8 cellular contexts compared by ENCODE assay signal in genomic region chr6:131807321-131807643, GRCh38. TPM values are rescaled to one million over a fixed set of nuclear protein-coding genes. Genes with fewer than 3 reads are reported as not detected.
DNase-seq lines count a peak whose midpoint lies in the region; ATAC-seq and TF ChIP-seq lines count a peak whose summit lies in the region.

No MANE protein-coding gene starts in this region.

- H3K9me3 ChIP-seq in esophagus muscularis mucosa = no peaks in the 10 kb centered on the region

- peak overlapping the region; percentile 85 for H3K4me3 Mint-ChIP-seq in progenitor cell of endocrine pancreas (ENCODE audit: low read depth)

- H3K27ac ChIP-seq in esophagus muscularis mucosa (replicated peaks in 1 of 4) = peak overlapping the region; percentile 67 to 86 (median 79)

- no peaks in the 10 kb centered on the region; the same call in none of the 2 replicates for H3K27me3 ChIP-seq in GM06990 (replicated peaks; ENCODE audit: control insufficient read depth, insufficient read depth, low read length)
- no peaks in the 10 kb centered on the region for H3K27me3 ChIP-seq in esophagus muscularis mucosa

- H3K4me3 ChIP-seq in GM06990 (replicated peaks; ENCODE audit: low read depth, low read length) = peak overlapping the region; percentile 24
- H3K4me3 ChIP-seq in esophagus muscularis mucosa = peak overlapping the region; percentile 71 to 77 (median 74)

- 10% methylated on average over 15 of the region's 17 CpGs for WGBS in esophagus muscularis mucosa

- H3K4me1 ChIP-seq in esophagus muscularis mucosa = peaks cover 10 to 16% (median 13%) of the 10 kb centered on the region in 4 donors

- H3K27ac Mint-ChIP-seq in progenitor cell of endocrine pancreas = peak overlapping the region; percentile 63

- H3K36me3 Mint-ChIP-seq in progenitor cell of endocrine pancreas (ENCODE audit: insufficient read depth) = no peaks in the 10 kb centered on the region

- H3K36me3 ChIP-seq in GM06990 (ENCODE audit: control insufficient read depth, insufficient read depth, low read length) (no peaks in the 10 kb centered on the region), esophagus muscularis mucosa (no peaks in the 10 kb centered on the region)

- peaks cover 3% of the 10 kb centered on the region for H3K9me3 Mint-ChIP-seq in progenitor cell of endocrine pancreas (ENCODE audit: low read depth)

- TF ChIP-seq POLR2A in esophagus muscularis mucosa (IDR thresholded peaks at IDR 0.05; ENCODE audit: low read depth) = no peak

- H3K27me3 Mint-ChIP-seq in progenitor cell of endocrine pancreas = peaks cover 57% of the 10 kb centered on the region

- intact Hi-C loops in esophagus muscularis mucosa (cut with DNase I) = loop anchor here (10.0 kb wide), 1 partner anchor 112 kb away; no protein-coding TSS in a partner anchor

- TF ChIP-seq CTCF in GM06990 (IDR thresholded peaks at IDR 0.05; ENCODE audit: insufficient read depth, low read length, poor library complexity, severe bottlenecking) (no peak), esophagus muscularis mucosa (IDR thresholded peaks at IDR 0.05) (no peak), progenitor cell of endocrine pancreas (IDR thresholded peaks at IDR 0.05; ENCODE audit: unreplicated experiment) (no peak)

- H3K4me1 Mint-ChIP-seq in progenitor cell of endocrine pancreas (ENCODE audit: low read depth) = peaks cover 3% of the 10 kb centered on the region

- no peak for TF ChIP-seq EP300 in esophagus muscularis mucosa (IDR thresholded peaks at IDR 0.05)

- DNase-seq in GM06990 (ENCODE audit: extremely low read depth, insufficient read length) = no peak
- DNase-seq in esophagus muscularis mucosa (ENCODE audit: extremely low spot score) = no peak
- DNase-seq in progenitor cell of endocrine pancreas (ENCODE audit: low spot score, unreplicated experiment) = no peak
- no peak for DNase-seq in UCSD-AML1 (lab: John Stamatoyannopoulos, UW; ENCODE audit: unreplicated experiment)
- DNase-seq in NCI-H2171 (lab: John Stamatoyannopoulos, UW) = no peak
- DNase-seq in mucosa of gallbladder (ENCODE audit: low spot score) = no peak

- no peak for ATAC-seq in GM18861 (IDR thresholded peaks at IDR 0.05; ENCODE audit: unreplicated experiment)

TF ChIP-seq in PFSK-1, 5 proteins besides CTCF, POLR2A, EP300 and RAD21:
- TF ChIP-seq TAF1 (IDR thresholded peaks at IDR 0.05; ENCODE audit: borderline replicate concordance, insufficient read depth, low read length) = 0 out of 2 replicates have a peak, but pooled peaks have one; percentile 22
- no peak for TF ChIP-seq FOXP2 (optimal IDR thresholded peaks at IDR 0.05; ENCODE audit: borderline replicate concordance, extremely low read depth, extremely low read length, insufficient read depth)

RNA-seq across cellular contexts. Expression of gene ENPP1, which starts 0.5 kb away (rescaled TPM):
- polyA plus RNA-seq in PFSK-1 (2012; ENCODE audit: insufficient read length, low read depth) = 0.21 TPM
- total RNA-seq in esophagus muscularis mucosa (10 to 100 TPM in 3 of 4 donors, 1 to 10 TPM in 1; 7.9 to 35.2 (median 19.2) TPM), progenitor cell of endocrine pancreas (2.4 and 2.7 TPM in 2 replicates), mucosa of gallbladder (4.5 TPM)
